In genomic region chr3:141538568-141538967, GRCh38 we compare ENCODE assay signal across 2 cellular contexts.
A peak's percentile ranks its signal among the peaks of the same experiment; 100 is the strongest.
TF ChIP-seq lines count a peak whose summit lies in the region.

No MANE protein-coding gene starts in this region.

TF ChIP-seq in HCT116, 20 proteins besides CTCF, POLR2A, EP300 and RAD21:
- TF ChIP-seq SIN3A (IDR thresholded peaks at IDR 0.05; ENCODE audit: low read depth) (no peak), FOSL1 (IDR thresholded peaks at IDR 0.05; ENCODE audit: low read depth) (0 out of 2 replicates have a peak, but pooled peaks have one; percentile 9)

TF ChIP-seq in endothelial cell of umbilical vein, 7 proteins besides CTCF, POLR2A, EP300 and RAD21:
- TF ChIP-seq MAX (IDR thresholded peaks at IDR 0.05; ENCODE audit: insufficient read depth, insufficient read length), result no peak
- no peak for TF ChIP-seq GATA2 (IDR thresholded peaks at IDR 0.05; ENCODE audit: insufficient read depth, insufficient read length, low read depth, low read length)
- no peak for TF ChIP-seq JUN (IDR thresholded peaks at IDR 0.05; ENCODE audit: borderline replicate concordance, insufficient read depth, insufficient read length, low read depth)
- no peak for TF ChIP-seq FOS (IDR thresholded peaks at IDR 0.05; ENCODE audit: borderline replicate concordance, insufficient read depth, low read length)
- TF ChIP-seq POLR2AphosphoS5 (IDR thresholded peaks at IDR 0.05; ENCODE audit: insufficient read depth, low read depth, low read length), result no peak
- TF ChIP-seq EZH2 (IDR thresholded peaks at IDR 0.05; ENCODE audit: borderline replicate concordance, low read depth, low read length, severe bottlenecking), result no peak
- TF ChIP-seq MYC (IDR thresholded peaks at IDR 0.05; ENCODE audit: low read depth, low read length), result no peak
